8 cellular contexts compared by ENCODE assay signal in the genomic region with DNA sequence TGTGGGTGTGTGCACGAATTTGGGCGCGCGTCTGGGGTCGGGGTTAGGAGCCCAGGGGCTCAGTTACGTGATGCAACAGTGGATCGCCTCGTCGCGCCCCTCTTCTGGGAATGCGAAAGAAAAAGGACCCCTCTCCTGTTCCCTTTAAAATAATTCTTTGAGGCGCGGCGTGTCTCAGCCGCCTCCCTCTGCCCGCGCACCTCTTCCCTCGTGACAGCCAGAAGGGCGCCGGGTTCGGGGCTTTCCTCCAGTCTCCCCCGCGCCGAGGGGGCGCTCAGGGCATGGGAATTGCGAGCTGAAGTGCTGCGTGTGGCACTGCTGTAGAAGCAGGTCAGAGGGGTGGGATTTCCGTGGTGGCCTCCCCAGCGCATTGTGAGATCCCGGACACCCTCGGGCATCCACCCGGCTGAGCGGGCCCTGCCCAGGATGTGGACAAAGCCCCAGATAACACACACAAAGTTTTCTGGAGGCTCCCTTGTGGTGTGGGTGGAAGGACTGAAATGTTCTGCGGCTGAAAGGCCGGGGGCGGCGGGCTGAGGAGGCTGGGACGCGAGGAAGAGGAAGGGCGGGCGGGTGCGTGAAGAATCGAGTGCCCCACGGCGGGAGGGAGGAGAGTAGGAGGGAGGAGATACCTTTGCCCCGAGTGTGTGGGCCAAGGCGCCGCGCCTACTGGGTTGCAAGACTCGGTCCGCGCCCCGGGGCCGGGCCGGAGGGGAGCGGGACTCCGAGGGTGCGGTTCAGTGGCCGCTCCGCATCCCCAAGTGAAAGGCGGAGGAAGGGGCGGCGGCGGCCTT. TPM values are rescaled to one million over a fixed set of nuclear protein-coding genes. Genes with fewer than 3 reads are reported as not detected.
A peak's percentile ranks its signal among the peaks of the same experiment; 100 is the strongest.
DNase-seq lines count a peak whose midpoint lies in the region; ATAC-seq and TF ChIP-seq lines count a peak whose summit lies in the region.

No MANE protein-coding gene starts in this region.

- ATAC-seq in GM21717 (IDR thresholded peaks at IDR 0.05; ENCODE audit: unreplicated experiment) (peak; percentile 33), left lung (peak; percentile 35)

- no peaks in the 10 kb centered on the region for H3K9me2 ChIP-seq in Karpas-422 (replicated peaks; ENCODE audit: insufficient read depth, low read length)

- in situ Hi-C loops in G401 (cut with HindIII; ENCODE audit: low sequenced_read_pairs), result no loop called here

- H3K9ac ChIP-seq in Karpas-422 (ENCODE audit: low read length), result peak overlapping the region; percentile 77

- H3K27ac ChIP-seq in Karpas-422 (ENCODE audit: low read length) (no peak overlapping the region), coronary artery (peak overlapping the region; percentile 84 to 92), left lung (peak overlapping the region; percentile 87 to 93)

- 0 out of 2 replicates have a peak, but pooled peaks cover 3% of the 10 kb centered on the region for H4K20me1 ChIP-seq in Karpas-422 (ENCODE audit: insufficient read depth, low read depth, low read length)

- H3K79me2 ChIP-seq in Karpas-422 (ENCODE audit: low read length), result peaks cover 30% of the 10 kb centered on the region

- H3K4me1 Mint-ChIP-seq in activated CD4-positive, alpha-beta T cell treated with anti-CD3 and anti-CD28 coated beads, Interleukin-2, amount 10 ng/mL, durations not matched to agents 24 days and 14 days, result peaks cover 17% of the 10 kb centered on the region

- H2AFZ ChIP-seq in Karpas-422 (ENCODE audit: low read length), result no peak overlapping the region

- no peak for TF ChIP-seq CTCF in coronary artery (IDR thresholded peaks at IDR 0.05)
- TF ChIP-seq CTCF in left lung (IDR thresholded peaks at IDR 0.05), result no peak

- peak overlapping the region; percentile 76 for H3K4me3 ChIP-seq in Karpas-422 (ENCODE audit: low read length)
- peak overlapping the region; percentile 88 for H3K4me3 ChIP-seq in coronary artery
- peak overlapping the region; percentile 87 to 88 for H3K4me3 ChIP-seq in left lung

- no peaks in the 10 kb centered on the region for H3K9me3 ChIP-seq in Karpas-422 (ENCODE audit: low read length)
- no peaks in the 10 kb centered on the region for H3K9me3 ChIP-seq in left lung

- peak overlapping the region; percentile 87 for H3K4me3 Mint-ChIP-seq in activated CD4-positive, alpha-beta T cell treated with anti-CD3 and anti-CD28 coated beads, Interleukin-2, amount 10 ng/mL, durations not matched to agents 24 days and 14 days

- H3K4me1 ChIP-seq in Karpas-422 (ENCODE audit: low read length) (peaks cover 20% of the 10 kb centered on the region), left lung (peaks cover 10 to 35% of the 10 kb centered on the region in 2 donors)

- H3K27ac Mint-ChIP-seq in activated CD4-positive, alpha-beta T cell treated with anti-CD3 and anti-CD28 coated beads, Interleukin-2, amount 10 ng/mL, durations not matched to agents 24 days and 14 days, result peak overlapping the region; percentile 62

- no peaks in the 10 kb centered on the region for H3K36me3 Mint-ChIP-seq in activated CD4-positive, alpha-beta T cell treated with anti-CD3 and anti-CD28 coated beads, Interleukin-2, amount 10 ng/mL, durations not matched to agents 24 days and 14 days (ENCODE audit: low read depth)

- no peaks in the 10 kb centered on the region for H3K9me3 Mint-ChIP-seq in activated CD4-positive, alpha-beta T cell treated with anti-CD3 and anti-CD28 coated beads, Interleukin-2, amount 10 ng/mL, durations not matched to agents 24 days and 14 days

- H3K4me2 ChIP-seq in Karpas-422 (ENCODE audit: low read depth, low read length, poor library complexity, severe bottlenecking), result peak overlapping the region; percentile 78

- DNase-seq in G401 (ENCODE audit: low spot score) (peak; percentile 58), Karpas-422 (peak; percentile 57), coronary artery (ENCODE audit: low spot score) (peak; percentile 80), left lung (peak; percentile 62 to 89), cortex of kidney (lab: John Stamatoyannopoulos, UW) (no peak)
- peak; percentile 77 for DNase-seq in activated CD4-positive, alpha-beta T cell treated with anti-CD3 and anti-CD28 coated beads, Interleukin-2, amount 10 ng/mL, durations not matched to agents 24 days and 14 days
- DNase-seq in stimulated activated CD4-positive, alpha-beta T cell treated with anti-CD3 and anti-CD28 coated beads, Interleukin-4, amount 100 ng/mL, for 4 hours, result peak; percentile 58 to 70

- intact Hi-C loops in activated CD4-positive, alpha-beta T cell treated with anti-CD3 and anti-CD28 coated beads, Interleukin-2, amount 10 ng/mL, durations not matched to agents 24 days and 14 days (cut with micrococcal nuclease), result loop anchor here (2.0 to 5.0 kb wide), 2 partner anchors 45 to 53 kb away; partner anchors contain the start of gene SOWAHB
- intact Hi-C loops in left lung (cut with DNase I), result no loop called here

- H3K27me3 Mint-ChIP-seq in activated CD4-positive, alpha-beta T cell treated with anti-CD3 and anti-CD28 coated beads, Interleukin-2, amount 10 ng/mL, durations not matched to agents 24 days and 14 days, result peaks cover 69% of the 10 kb centered on the region

- H3K36me3 ChIP-seq in Karpas-422 (ENCODE audit: insufficient read depth, low read length) (no peaks in the 10 kb centered on the region), left lung (no peaks in the 10 kb centered on the region)

- H3K27me3 ChIP-seq in Karpas-422 (ENCODE audit: low read length) (no peaks in the 10 kb centered on the region), left lung (peaks cover 0 to 21% of the 10 kb centered on the region in 2 donors)

RNA-seq across cellular contexts. Expression of gene SEPTIN11, which starts 0.7 kb away (rescaled TPM):
- total RNA-seq in G401 (2014; rRNA removed; shearing (Covaris generic)), result 22.8 and 31.7 TPM in 2 replicates
- total RNA-seq in Karpas-422 (2014; rRNA removed; shearing (Covaris generic); ENCODE audit: low replicate concordance), result 21.2 and 45.1 TPM in 2 replicates
- total RNA-seq in activated CD4-positive, alpha-beta T cell treated with anti-CD3 and anti-CD28 coated beads, Interleukin-2, amount 10 ng/mL, durations not matched to agents 24 days and 14 days, result 15.4 and 17.0 TPM in 2 replicates
- total RNA-seq in left lung, result 100 to 1,000 TPM; 138 to 162 TPM

RNA-seq across cellular contexts. Expression of gene SOWAHB, which starts 52.3 kb away (rescaled TPM):
- total RNA-seq in G401 (2014; rRNA removed; shearing (Covaris generic)), result 0.27 and 0.86 TPM in 2 replicates
- total RNA-seq in Karpas-422 (2014; rRNA removed; shearing (Covaris generic); ENCODE audit: low replicate concordance), result not detected in 2 replicates
- not detected in 2 replicates for total RNA-seq in activated CD4-positive, alpha-beta T cell treated with anti-CD3 and anti-CD28 coated beads, Interleukin-2, amount 10 ng/mL, durations not matched to agents 24 days and 14 days
- total RNA-seq in left lung, result 1 to 10 TPM; 2.5 to 6.3 TPM
